Comparison of ENCODE assay signal across 8 cellular contexts in genomic region chr12:109910969-109911348, GRCh38. TPM values are rescaled to one million over a fixed set of nuclear protein-coding genes. Genes with fewer than 3 reads are reported as not detected.
DNase-seq lines count a peak whose midpoint lies in the region; ATAC-seq, FAIRE-seq and TF ChIP-seq lines count a peak whose summit lies in the region.

No MANE protein-coding gene starts in this region.

- H3K4me3 ChIP-seq in Caco-2 (ENCODE audit: low read depth, low read length) = no peak overlapping the region

- intact Hi-C loops in Caco-2 (cut with micrococcal nuclease; ENCODE audit: unreplicated experiment) = no loop called here

- no peak overlapping the region for H3K27ac Mint-ChIP-seq in Caco-2 (ENCODE audit: unreplicated experiment)

- no peaks in the 10 kb centered on the region for H3K27me3 Mint-ChIP-seq in Caco-2 (ENCODE audit: insufficient read depth, unreplicated experiment)

- no peak for TF ChIP-seq POLR2A in GM12892 (IDR thresholded peaks at IDR 0.05; ENCODE audit: low read depth, low read length)

- TF ChIP-seq CTCF in Caco-2 (IDR thresholded peaks at IDR 0.05; ENCODE audit: insufficient read depth in 1 of 2, low read depth in 1 of 2, low read length in 1 of 2, severe bottlenecking in 1 of 2, unreplicated experiment in 1 of 2) = peak; percentile 38 to 63
- TF ChIP-seq CTCF in VCaP (conservative IDR thresholded peaks at IDR 0.05) = peak; percentile 26; the same call in 1 of the 2 replicates

- DNase-seq in Caco-2 = peak; percentile 63 to 64
- peak; percentile 84 for DNase-seq in HEK293T (ENCODE audit: extremely low spot score)
- peak; percentile 33 for DNase-seq in kidney tubule cell (ENCODE audit: low spot score)
- no peak for DNase-seq in GM12892 (ENCODE audit: insufficient read length)
- no peak for DNase-seq in putamen (ENCODE audit: low spot score)
- DNase-seq in epidermal melanocyte (ENCODE audit: insufficient read length, low spot score) = no peak

- no peak overlapping the region for H3K4me3 Mint-ChIP-seq in Caco-2 (ENCODE audit: unreplicated experiment)

- H3K27ac ChIP-seq in VCaP = no peak overlapping the region

- H3K4me1 ChIP-seq in Caco-2 = no peaks in the 10 kb centered on the region

- H3K36me3 Mint-ChIP-seq in Caco-2 (ENCODE audit: insufficient read depth, unreplicated experiment) = peaks cover 44% of the 10 kb centered on the region

- no peaks in the 10 kb centered on the region for H3K9me3 ChIP-seq in Caco-2

- ATAC-seq in HG02970 (IDR thresholded peaks at IDR 0.05; ENCODE audit: low FRiP score, unreplicated experiment) = no peak

- BruUV-seq in Caco-2 (replicated peaks; lab: Mats Ljungman, UMichigan) = no TSS peak

- H3K4me1 Mint-ChIP-seq in Caco-2 (ENCODE audit: low read depth, unreplicated experiment) = no peaks in the 10 kb centered on the region

- no peaks in the 10 kb centered on the region; the same call in 1 of the 2 replicates for H3K36me3 ChIP-seq in Caco-2 (ENCODE audit: control insufficient read depth, insufficient read depth, low read length)

- no peak for FAIRE-seq in GM12892 (lab: Jason Lieb, UNC)

- H3K27me3 ChIP-seq in Caco-2 (replicated peaks; ENCODE audit: control insufficient read depth, insufficient read depth, low read length) = no peaks in the 10 kb centered on the region

- H3K9me3 Mint-ChIP-seq in Caco-2 (ENCODE audit: unreplicated experiment) = no peaks in the 10 kb centered on the region

- CTCF ChIA-PET in Caco-2 (lab: Charles Lee) = no interaction called here
- CTCF ChIA-PET in HEK293T (lab: Yijun Ruan, JAX) = interaction anchor here (0.7 kb wide), 1 partner anchor 10 kb away, joined by 5 read pairs; no protein-coding TSS in a partner anchor

- POLR2A ChIA-PET in Caco-2 (lab: Charles Lee) = no interaction called here
- POLR2A ChIA-PET in HEK293T (lab: Yijun Ruan, JAX) = interaction anchor here (0.9 to 1.1 kb wide), 2 partner anchors 19 to 50 kb away, joined by 3 to 4 read pairs; no protein-coding TSS in a partner anchor

TF ChIP-seq in HEK293T, 16 proteins besides CTCF, POLR2A, EP300 and RAD21:
- TF ChIP-seq NFRKB (IDR thresholded peaks at IDR 0.05) (no peak), L3MBTL2 (conservative IDR thresholded peaks at IDR 0.05) (peak; percentile 50; the same call in 1 of the 2 replicates), FOXK2 (IDR thresholded peaks at IDR 0.05) (no peak)

RNA-seq across cellular contexts. Expression of gene TCHP, which starts 10.9 kb away (rescaled TPM):
- total RNA-seq in Caco-2 (2022) = 17.7 and 19.5 TPM in 2 replicates
- polyA plus RNA-seq in GM12892 (2012; ENCODE audit: missing spikeins) = 8.5 TPM

RNA-seq across cellular contexts. Expression of gene GLTP, which starts 30.6 kb away (rescaled TPM):
- 12.2 and 14.9 TPM in 2 replicates for total RNA-seq in Caco-2 (2022)
- 21.2 TPM for polyA plus RNA-seq in GM12892 (2012; ENCODE audit: missing spikeins)

Comparison
In these comparisons a context has a peak if more than half of its experiments do, and no peak if none do; other contexts are left out.
1. DNase-seq: peak in Caco-2 (2 of 2), HEK293T (single experiment) and kidney tubule cell (single experiment); none in GM12892 (single experiment), putamen (single experiment) and epidermal melanocyte (single experiment).